12 cellular contexts compared by ENCODE assay signal in the genomic region with DNA sequence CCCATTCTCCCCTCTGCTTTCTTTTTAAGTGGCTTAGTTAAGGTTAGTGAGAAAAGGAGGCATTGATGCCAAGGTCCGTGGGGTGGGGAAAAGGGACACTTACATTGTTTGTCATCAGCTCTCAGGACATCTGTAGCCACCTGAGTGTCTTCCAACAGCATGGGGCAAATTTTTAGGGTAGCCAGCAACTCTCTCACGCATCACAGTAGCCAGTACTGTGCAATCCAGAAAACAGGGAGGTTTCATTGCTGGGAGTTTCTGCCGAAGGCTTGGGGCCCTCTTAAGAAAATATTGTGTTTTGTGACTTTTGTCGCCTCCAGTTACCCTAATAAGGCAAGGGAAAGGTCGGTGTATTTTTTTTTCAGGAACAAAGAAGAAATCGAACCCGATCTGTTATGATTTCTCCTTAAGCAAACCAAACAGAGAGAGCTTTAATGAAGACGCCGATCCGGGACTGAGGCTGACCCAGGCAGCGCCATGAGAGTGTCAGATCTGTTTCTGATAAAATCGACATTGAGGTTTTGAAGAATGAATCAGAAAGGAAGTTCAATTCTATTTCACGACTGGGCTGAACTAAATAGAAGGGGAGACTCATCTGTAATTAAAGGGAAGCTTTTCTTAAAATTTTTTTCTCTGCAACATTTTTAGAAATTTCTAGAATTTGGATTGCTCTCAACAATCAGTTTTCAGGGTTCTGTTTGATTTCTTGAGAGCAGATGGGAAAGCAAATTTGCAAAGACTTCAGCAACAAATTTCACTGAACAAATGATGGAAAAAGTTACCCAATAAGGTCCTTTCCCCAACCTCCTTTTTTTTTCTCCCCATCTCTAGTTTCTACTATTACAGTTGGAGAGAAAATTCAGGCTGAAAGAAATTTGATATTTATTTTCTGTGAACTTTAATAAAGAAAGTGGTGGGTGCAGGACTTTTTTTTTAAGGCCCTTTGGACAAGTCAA.
DNase-seq lines count a peak whose midpoint lies in the region; ATAC-seq and TF ChIP-seq lines count a peak whose summit lies in the region.
"Had no signal": no experiment of that assay in that cellular context is flagged by ENCODE, and none has a peak within 500 bp of the region (broad histone marks: within the 10 kb centered on the region; RNA-seq: fewer than 3 reads in every experiment).

No MANE protein-coding gene starts in this region.

- intact Hi-C loops in sciatic nerve (cut with DNase I), result no loop called here

- H3K9me3 Mint-ChIP-seq in activated naive CD8-positive, alpha-beta T cell treated with anti-CD3 and anti-CD28 coated beads, Interleukin-2, amount 50 U/mL, for 24 hours, result peaks cover 6% of the 10 kb centered on the region

- H3K27me3 ChIP-seq in SJSA1 (replicated peaks) (no peaks in the 10 kb centered on the region), fibroblast of lung (ENCODE audit: control insufficient read depth, insufficient read depth, low read length) (no peaks in the 10 kb centered on the region)

- ATAC-seq in sciatic nerve, result peak; percentile 40
- no peak for ATAC-seq in activated naive CD8-positive, alpha-beta T cell treated with anti-CD3 and anti-CD28 coated beads, Interleukin-2, amount 50 U/mL, for 24 hours

- no peaks in the 10 kb centered on the region for H3K4me1 Mint-ChIP-seq in activated naive CD8-positive, alpha-beta T cell treated with anti-CD3 and anti-CD28 coated beads, Interleukin-2, amount 50 U/mL, for 24 hours
- H3K4me1 Mint-ChIP-seq: CD14-positive monocyte had no signal

- peaks cover 2% of the 10 kb centered on the region for H3K36me3 Mint-ChIP-seq in activated naive CD8-positive, alpha-beta T cell treated with anti-CD3 and anti-CD28 coated beads, Interleukin-2, amount 50 U/mL, for 24 hours (ENCODE audit: low read depth)
- H3K36me3 Mint-ChIP-seq: CD14-positive monocyte had no signal

- no peaks in the 10 kb centered on the region for H4K20me1 ChIP-seq in fibroblast of lung (ENCODE audit: control insufficient read depth, extremely low read depth, insufficient read depth, low read length)

- H3K79me2 ChIP-seq in fibroblast of lung (ENCODE audit: control insufficient read depth, insufficient read depth, low read length), result no peaks in the 10 kb centered on the region

- H3K36me3 ChIP-seq in SJSA1, result no peaks in the 10 kb centered on the region
- H3K36me3 ChIP-seq in fibroblast of lung (ENCODE audit: control insufficient read depth, insufficient read depth, low read length), result no peaks in the 10 kb centered on the region
- H3K36me3 ChIP-seq: spleen had no signal

- no peak for TF ChIP-seq CTCF in fibroblast of lung (conservative IDR thresholded peaks at IDR 0.05 in 1 of 2, IDR thresholded peaks at IDR 0.05 in 1 of 2; ENCODE audit: low read depth in 1 of 2, low read length in 2 of 2)

- H3K9ac ChIP-seq in fibroblast of lung (ENCODE audit: insufficient read depth, low read length), result no peak overlapping the region
- H3K9ac ChIP-seq: KMS-11 had no signal

- H3K4me3 ChIP-seq in SJSA1 (no peak overlapping the region), fibroblast of lung (replicated peaks in 1 of 4; ENCODE audit: control extremely low read depth in 1 of 4, insufficient read depth in 1 of 4, low read depth in 3 of 4, low read length in 4 of 4) (peak overlapping the region in 1 of 4 experiments; percentile 3)
- H3K4me3 ChIP-seq: spleen had no signal

- no peak overlapping the region for H2AFZ ChIP-seq in fibroblast of lung (ENCODE audit: low read length)

- no peak overlapping the region for H3K4me3 Mint-ChIP-seq in activated naive CD8-positive, alpha-beta T cell treated with anti-CD3 and anti-CD28 coated beads, Interleukin-2, amount 50 U/mL, for 24 hours

- DNase-seq in GM03348 (ENCODE audit: low spot score), result peak; percentile 72
- DNase-seq in SJSA1 (ENCODE audit: low read depth in 1 of 2, low spot score in 2 of 2), result no peak
- peak in 1 of 2 donors; percentile 32 for DNase-seq in fibroblast of lung (ENCODE audit: low read depth in 2 of 2)
- DNase-seq in sciatic nerve (ENCODE audit: low spot score), result no peak
- DNase-seq in dermis blood vessel endothelial cell, result no peak
- DNase-seq in NCI-H1436 treated with DMSO at 0.1 percent for 48 hours (lab: John Stamatoyannopoulos, UW), result no peak
- no peak for DNase-seq in activated naive CD8-positive, alpha-beta T cell treated with anti-CD3 and anti-CD28 coated beads, Interleukin-2, amount 50 U/mL, for 24 hours
- DNase-seq in activated effector memory CD4-positive, alpha-beta T cell treated with Interleukin-2 at 50 U/mL for 16 hours, result no peak
- DNase-seq: spleen had no signal

- H3K27me3 Mint-ChIP-seq in activated naive CD8-positive, alpha-beta T cell treated with anti-CD3 and anti-CD28 coated beads, Interleukin-2, amount 50 U/mL, for 24 hours, result peaks cover 38% of the 10 kb centered on the region

- no peak overlapping the region for H3K27ac Mint-ChIP-seq in activated naive CD8-positive, alpha-beta T cell treated with anti-CD3 and anti-CD28 coated beads, Interleukin-2, amount 50 U/mL, for 24 hours
- H3K27ac Mint-ChIP-seq: CD14-positive monocyte had no signal

- peak overlapping the region; percentile 15 for H3K4me2 ChIP-seq in fibroblast of lung (ENCODE audit: extremely low read depth, insufficient read depth, low read length)
- H3K4me2 ChIP-seq: KMS-11 had no signal

- H3K4me1 ChIP-seq in SJSA1 (replicated peaks), result peaks cover 19% of the 10 kb centered on the region
- H3K4me1 ChIP-seq in fibroblast of lung (ENCODE audit: control insufficient read depth, extremely low read depth, insufficient read depth, low read length), result peaks cover 2% of the 10 kb centered on the region
- H3K4me1 ChIP-seq: spleen had no signal

- H3K27ac ChIP-seq in SJSA1 (peak overlapping the region; percentile 3), fibroblast of lung (ENCODE audit: insufficient read depth, low read length) (peak overlapping the region; percentile 34)
- H3K27ac ChIP-seq: KMS-11, RWPE1, spleen had no signal

- H3K9me3 ChIP-seq in SJSA1 (replicated peaks) (peaks cover 4% of the 10 kb centered on the region), fibroblast of lung (ENCODE audit: control insufficient read depth, insufficient read depth, low read depth, low read length) (no peaks in the 10 kb centered on the region)
